15 cellular contexts compared by ENCODE assay signal in genomic region chr7:71229201-71229600, GRCh38.
DNase-seq lines count a peak whose midpoint lies in the region; ATAC-seq, FAIRE-seq and TF ChIP-seq lines count a peak whose summit lies in the region.
"Had no signal": no experiment of that assay in that cellular context is flagged by ENCODE, and none has a peak within 500 bp of the region (broad histone marks: within the 10 kb centered on the region; RNA-seq: fewer than 3 reads in every experiment).

No MANE protein-coding gene starts in this region.

- peak overlapping the region; percentile 12 for H3K27ac Mint-ChIP-seq in endodermal cell
- H3K27ac Mint-ChIP-seq: B cell; CD8-positive, alpha-beta T cell had no signal

- TF ChIP-seq CTCF in left ventricle myocardium inferior (IDR thresholded peaks at IDR 0.05; ENCODE audit: borderline replicate concordance), result no peak
- TF ChIP-seq CTCF in heart right ventricle (IDR thresholded peaks at IDR 0.05), result no peak
- no peak for TF ChIP-seq CTCF in K562 (IDR thresholded peaks at IDR 0.05 in 2 of 3, conservative IDR thresholded peaks at IDR 0.05 in 1 of 3; ENCODE audit: insufficient read depth in 2 of 3, low read depth in 1 of 3, low read length in 3 of 3)
- TF ChIP-seq CTCF in endodermal cell (conservative IDR thresholded peaks at IDR 0.05), result no peak

- H3K4me3 ChIP-seq in left ventricle myocardium inferior, result no peak overlapping the region
- no peak overlapping the region for H3K4me3 ChIP-seq in heart right ventricle
- no peak overlapping the region for H3K4me3 ChIP-seq in K562
- no peak overlapping the region for H3K4me3 ChIP-seq in endodermal cell (ENCODE audit: low read length)
- H3K4me3 ChIP-seq: BLaER1 treated with 17β-estradiol and CSF1 and Interleukin-3, amounts not matched to agents 10 nM and 100 nM; GM12878; HAP-1 had no signal

- DNase-seq in left ventricle myocardium inferior (no peak), heart right ventricle (no peak), K562 (ENCODE audit: extremely low read depth in 1 of 4, low spot score in 3 of 4) (peak in 1 of 4 experiments; percentile 8), endodermal cell (no peak), DMS153 (lab: John Stamatoyannopoulos, UW) (no peak), NCI-H1694 (lab: John Stamatoyannopoulos, UW) (no peak)
- DNase-seq: CD8-positive, alpha-beta T cell; DMS79 treated with DMSO at 0.1 percent for 48 hours had no signal

- no peak for TF ChIP-seq RAD21 in K562 (CRISPR knock-in tag; conservative IDR thresholded peaks at IDR 0.05 in 1 of 2, IDR thresholded peaks at IDR 0.05 in 1 of 2)

- H3K27ac ChIP-seq in left ventricle myocardium inferior (replicated peaks) (peak overlapping the region; percentile 19), heart right ventricle (peak overlapping the region in 1 of 10 donors; percentile 25), K562 (ENCODE audit: extremely low read depth, low read depth, low read length) (no peak overlapping the region), endodermal cell (ENCODE audit: low read depth, low read length) (no peak overlapping the region)
- H3K27ac ChIP-seq: BLaER1 treated with 17β-estradiol and CSF1 and Interleukin-3, amounts not matched to agents 10 nM and 100 nM had no signal

- FAIRE-seq in K562 (lab: Jason Lieb, UNC), result no peak
- FAIRE-seq: GM12878, GM19239, H1 had no signal

- intact Hi-C loops in left ventricle myocardium inferior (cut with micrococcal nuclease), result no loop called here
- intact Hi-C loops in heart right ventricle (cut with DNase I), result no loop called here
- intact Hi-C loops in K562 (cut with micrococcal nuclease), result no loop called here

- peaks cover 12% of the 10 kb centered on the region for H3K4me1 Mint-ChIP-seq in endodermal cell
- H3K4me1 Mint-ChIP-seq: B cell had no signal

- no peak for ATAC-seq in heart right ventricle
- peak; percentile 75 for ATAC-seq in K562
- no peak for ATAC-seq in GM18873 (IDR thresholded peaks at IDR 0.05; ENCODE audit: low FRiP score, unreplicated experiment)
- ATAC-seq: CD8-positive, alpha-beta T cell; GM12878 had no signal

- peaks cover 53% of the 10 kb centered on the region for H3K36me3 Mint-ChIP-seq in endodermal cell (ENCODE audit: low read depth)
- H3K36me3 Mint-ChIP-seq: CD8-positive, alpha-beta T cell had no signal

- H3K4me1 ChIP-seq in left ventricle myocardium inferior, result peaks cover 12% of the 10 kb centered on the region
- H3K4me1 ChIP-seq in heart right ventricle, result no peaks in the 10 kb centered on the region
- H3K4me1 ChIP-seq in K562 (replicated peaks in 1 of 2; ENCODE audit: control insufficient read depth in 2 of 2, insufficient read depth in 2 of 2, low read length in 2 of 2), result no peaks in the 10 kb centered on the region
- no peaks in the 10 kb centered on the region for H3K4me1 ChIP-seq in endodermal cell (ENCODE audit: control insufficient read depth, insufficient read depth, low read length)
- H3K4me1 ChIP-seq: BLaER1 treated with 17β-estradiol and CSF1 and Interleukin-3, amounts not matched to agents 10 nM and 100 nM; HAP-1 had no signal

- H4K20me1 ChIP-seq in K562 (replicated peaks; ENCODE audit: control insufficient read depth, insufficient read depth, low read length), result no peaks in the 10 kb centered on the region
- H4K20me1 ChIP-seq: BLaER1 treated with 17β-estradiol and CSF1 and Interleukin-3, amounts not matched to agents 10 nM and 100 nM had no signal

- TF ChIP-seq EP300 in K562 (IDR thresholded peaks at IDR 0.05; ENCODE audit: low read length), result no peak

- no TSS peak for BruUV-seq in K562 (replicated peaks; lab: Mats Ljungman, UMichigan)

- in situ Hi-C loops in K562 (cut with MboI), result no loop called here

- peaks cover 10% of the 10 kb centered on the region for H3K9me3 ChIP-seq in left ventricle myocardium inferior (replicated peaks)
- peaks cover 0 to 45% (median 0%) of the 10 kb centered on the region in 11 donors for H3K9me3 ChIP-seq in heart right ventricle
- no peaks in the 10 kb centered on the region for H3K9me3 ChIP-seq in K562 (replicated peaks; ENCODE audit: control insufficient read depth, insufficient read depth, low read depth, low read length)
- peaks cover 41% of the 10 kb centered on the region for H3K9me3 ChIP-seq in endodermal cell (ENCODE audit: control insufficient read depth, low read length)
- H3K9me3 ChIP-seq: HAP-1 had no signal

- CTCF ChIA-PET in K562 (lab: Yijun Ruan, JAX; ENCODE audit: low intra/inter-chr PET ratio), result no interaction called here

- H3K79me2 ChIP-seq in K562 (ENCODE audit: control insufficient read depth, insufficient read depth, low read length), result no peaks in the 10 kb centered on the region

- H3K27me3 ChIP-seq in left ventricle myocardium inferior (ENCODE audit: low read depth) (no peaks in the 10 kb centered on the region), heart right ventricle (no peaks in the 10 kb centered on the region), K562 (ENCODE audit: control insufficient read depth in 2 of 2, insufficient read depth in 2 of 2, low read length in 2 of 2) (peaks cover 0 to 5% of the 10 kb centered on the region in 2 experiments; a peak in 2 of 5 replicates), endodermal cell (ENCODE audit: control insufficient read depth, insufficient read depth, low read length, poor library complexity, severe bottlenecking) (no peaks in the 10 kb centered on the region)
- H3K27me3 ChIP-seq: BLaER1 treated with 17β-estradiol and CSF1 and Interleukin-3, amounts not matched to agents 10 nM and 100 nM had no signal

- H3K27me3 Mint-ChIP-seq in endodermal cell (ENCODE audit: insufficient read depth), result no peaks in the 10 kb centered on the region
- H3K27me3 Mint-ChIP-seq: B cell had no signal

- H2AFZ ChIP-seq in K562 (ENCODE audit: low read depth, low read length), result no peak overlapping the region

- no peak overlapping the region for H3K4me3 Mint-ChIP-seq in endodermal cell
- H3K4me3 Mint-ChIP-seq: B cell; CD8-positive, alpha-beta T cell had no signal

- no peak overlapping the region for H3K4me2 ChIP-seq in K562 (ENCODE audit: insufficient read depth, low read length)
- H3K4me2 ChIP-seq: BLaER1 treated with 17β-estradiol and CSF1 and Interleukin-3, amounts not matched to agents 10 nM and 100 nM had no signal

- no peak for TF ChIP-seq POLR2A in K562 (conservative IDR thresholded peaks at IDR 0.05)

- WGBS in heart right ventricle, 2 donors, result 76 to 79% methylated on average over 9 of the region's 9 CpGs
- 2% methylated on average over 9 of the region's 9 CpGs for WGBS in K562 (ENCODE audit: insufficient coverage, low coverage, missing lambda C conversion rate)
- WGBS in endodermal cell (ENCODE audit: insufficient coverage in 1 of 2, insufficient read length in 1 of 2), 2 experiments, result 92 to 94% methylated on average over 4 to 9 of the region's 9 CpGs

- POLR2A ChIA-PET in K562 (lab: Yijun Ruan, JAX), result interaction anchor here (0.6 kb wide), 1 partner anchor 325 kb away, joined by 3 read pairs; no protein-coding TSS in a partner anchor

- H3K36me3 ChIP-seq in left ventricle myocardium inferior, result no peaks in the 10 kb centered on the region
- H3K36me3 ChIP-seq in heart right ventricle, result no peaks in the 10 kb centered on the region
- no peaks in the 10 kb centered on the region for H3K36me3 ChIP-seq in K562 (ENCODE audit: control insufficient read depth, insufficient read depth, low read length)
- peaks cover 57% of the 10 kb centered on the region for H3K36me3 ChIP-seq in endodermal cell (ENCODE audit: control insufficient read depth, insufficient read depth, low read length)
- H3K36me3 ChIP-seq: BLaER1 treated with 17β-estradiol and CSF1 and Interleukin-3, amounts not matched to agents 10 nM and 100 nM; HAP-1 had no signal

- no peaks in the 10 kb centered on the region for H3K9me1 ChIP-seq in K562 (ENCODE audit: control insufficient read depth, insufficient read depth, low read length)

- peaks cover 28% of the 10 kb centered on the region for H3K9me3 Mint-ChIP-seq in endodermal cell

- H3K9ac ChIP-seq in K562 (ENCODE audit: insufficient read depth in 1 of 2, low read depth in 2 of 2, low read length in 2 of 2), result no peak overlapping the region
- no peak overlapping the region for H3K9ac ChIP-seq in endodermal cell (ENCODE audit: extremely low read depth, low read length, poor library complexity, severe bottlenecking)
- H3K9ac ChIP-seq: BLaER1 treated with 17β-estradiol and CSF1 and Interleukin-3, amounts not matched to agents 10 nM and 100 nM had no signal

TF ChIP-seq in K562, 482 proteins besides CTCF, POLR2A, EP300 and RAD21 (continues in another document):
- no peak for TF ChIP-seq CBX8 (IDR thresholded peaks at IDR 0.05; ENCODE audit: borderline replicate concordance, extremely low read depth, low read depth, low read length, poor library complexity, severe bottlenecking)
- peak in 1 of 2 experiments; percentile 41; a peak in 1 of 4 replicates for TF ChIP-seq TRIM24 (IDR thresholded peaks at IDR 0.05)
- TF ChIP-seq KDM2B (CRISPR knock-in tag; IDR thresholded peaks at IDR 0.05), result no peak
- no peak for TF ChIP-seq HMBOX1 (IDR thresholded peaks at IDR 0.05)
